1 cellular context compared by ENCODE assay signal in the genomic region with DNA sequence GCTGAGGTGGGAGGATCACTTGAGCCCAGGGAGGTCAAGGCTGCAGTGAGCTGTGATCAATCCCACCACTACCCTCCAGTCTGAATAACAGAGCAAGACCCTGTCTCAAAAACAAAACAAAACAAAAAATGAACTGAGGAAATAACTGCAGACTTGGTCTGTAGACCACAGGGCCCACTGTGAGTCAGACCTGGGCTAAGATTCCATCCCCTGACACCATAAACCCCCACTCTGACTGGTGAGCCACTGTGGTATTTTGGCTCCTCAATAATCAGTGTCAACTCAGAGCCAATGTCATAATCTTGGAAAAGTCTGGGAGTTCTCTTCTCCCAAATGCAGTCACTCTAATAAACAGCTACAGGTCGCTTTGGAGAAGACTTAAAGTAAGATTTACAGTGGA.
TF ChIP-seq lines count a peak whose summit lies in the region.

No MANE protein-coding gene starts in this region.

TF ChIP-seq in IMR-90, 13 proteins besides CTCF, POLR2A, EP300 and RAD21:
- TF ChIP-seq SMC3 (IDR thresholded peaks at IDR 0.05; ENCODE audit: low read depth, low read length): no peak
- TF ChIP-seq, protein P1, sequence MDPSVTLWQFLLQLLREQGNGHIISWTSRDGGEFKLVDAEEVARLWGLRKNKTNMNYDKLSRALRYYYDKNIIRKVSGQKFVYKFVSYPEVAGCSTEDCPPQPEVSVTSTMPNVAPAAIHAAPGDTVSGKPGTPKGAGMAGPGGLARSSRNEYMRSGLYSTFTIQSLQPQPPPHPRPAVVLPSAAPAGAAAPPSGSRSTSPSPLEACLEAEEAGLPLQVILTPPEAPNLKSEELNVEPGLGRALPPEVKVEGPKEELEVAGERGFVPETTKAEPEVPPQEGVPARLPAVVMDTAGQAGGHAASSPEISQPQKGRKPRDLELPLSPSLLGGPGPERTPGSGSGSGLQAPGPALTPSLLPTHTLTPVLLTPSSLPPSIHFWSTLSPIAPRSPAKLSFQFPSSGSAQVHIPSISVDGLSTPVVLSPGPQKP (IDR thresholded peaks at IDR 0.05; ENCODE audit: borderline replicate concordance, low read depth, low read length): no peak
- TF ChIP-seq FOS (IDR thresholded peaks at IDR 0.05; ENCODE audit: low read depth, low read length): no peak
- TF ChIP-seq RFX5 (IDR thresholded peaks at IDR 0.05; ENCODE audit: low read depth, low read length): no peak
- no peak for TF ChIP-seq CEBPB (IDR thresholded peaks at IDR 0.05; ENCODE audit: low read depth, low read length)
- TF ChIP-seq CHD1 (IDR thresholded peaks at IDR 0.05; ENCODE audit: low read depth, low read length): no peak
- no peak for TF ChIP-seq BHLHE40 (IDR thresholded peaks at IDR 0.05; ENCODE audit: low read depth, low read length)
- TF ChIP-seq RCOR1 (IDR thresholded peaks at IDR 0.05; ENCODE audit: insufficient replicate concordance, low read length): no peak
- TF ChIP-seq MAFK (IDR thresholded peaks at IDR 0.05; ENCODE audit: low read depth, low read length): no peak
- no peak for TF ChIP-seq NFE2L2 (IDR thresholded peaks at IDR 0.05; ENCODE audit: low read depth, low read length)
- TF ChIP-seq, protein P2, sequence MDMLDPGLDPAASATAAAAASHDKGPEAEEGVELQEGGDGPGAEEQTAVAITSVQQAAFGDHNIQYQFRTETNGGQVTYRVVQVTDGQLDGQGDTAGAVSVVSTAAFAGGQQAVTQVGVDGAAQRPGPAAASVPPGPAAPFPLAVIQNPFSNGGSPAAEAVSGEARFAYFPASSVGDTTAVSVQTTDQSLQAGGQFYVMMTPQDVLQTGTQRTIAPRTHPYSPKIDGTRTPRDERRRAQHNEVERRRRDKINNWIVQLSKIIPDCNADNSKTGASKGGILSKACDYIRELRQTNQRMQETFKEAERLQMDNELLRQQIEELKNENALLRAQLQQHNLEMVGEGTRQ (IDR thresholded peaks at IDR 0.05; ENCODE audit: low read depth, low read length): no peak
- no peak for TF ChIP-seq MAZ (IDR thresholded peaks at IDR 0.05; ENCODE audit: borderline replicate concordance, low read depth, low read length)
- no peak for TF ChIP-seq MXI1 (IDR thresholded peaks at IDR 0.05; ENCODE audit: borderline replicate concordance, low read depth, low read length)
TF ChIP-seq in IMR-90: peak in this region for 0.
